In genomic region chr2:219402665-219403515, GRCh38 we compare ENCODE assay signal across 8 cellular contexts. TPM values are rescaled to one million over a fixed set of nuclear protein-coding genes. Genes with fewer than 3 reads are reported as not detected.
A peak's percentile ranks its signal among the peaks of the same experiment; 100 is the strongest.
DNase-seq lines count a peak whose midpoint lies in the region; ATAC-seq and TF ChIP-seq lines count a peak whose summit lies in the region.

No MANE protein-coding gene starts in this region.

- H3K9me3 ChIP-seq in endodermal cell (ENCODE audit: control insufficient read depth, low read length) = no peaks in the 10 kb centered on the region
- H3K9me3 ChIP-seq in mucosa of stomach (ENCODE audit: control insufficient read depth, low read length) = no peaks in the 10 kb centered on the region

- WGBS in endodermal cell (ENCODE audit: insufficient coverage in 1 of 2, insufficient read length in 1 of 2), 2 experiments = 14 to 21% methylated on average over 8 to 13 of the region's 15 CpGs

- H3K4me1 ChIP-seq in endodermal cell (ENCODE audit: control insufficient read depth, insufficient read depth, low read length) (peaks cover 28% of the 10 kb centered on the region), mucosa of stomach (ENCODE audit: control insufficient read depth, insufficient read depth, low read length) (peaks cover 30% of the 10 kb centered on the region)

- H3K4me3 Mint-ChIP-seq in endodermal cell = no peak overlapping the region

- H3K27me3 Mint-ChIP-seq in endodermal cell (ENCODE audit: insufficient read depth) = peaks cover 2% of the 10 kb centered on the region

- H3K4me3 ChIP-seq in AG10803 (ENCODE audit: low read length) (no peak overlapping the region), endodermal cell (ENCODE audit: low read length) (peak overlapping the region; percentile 8), mucosa of stomach (ENCODE audit: low read length) (no peak overlapping the region)

- H3K9ac ChIP-seq in endodermal cell (ENCODE audit: extremely low read depth, low read length, poor library complexity, severe bottlenecking) (no peak overlapping the region), mucosa of stomach (ENCODE audit: low read length) (peak overlapping the region; percentile 1)

- peaks cover 37% of the 10 kb centered on the region for H3K4me1 Mint-ChIP-seq in endodermal cell

- DNase-seq in AG10803 (ENCODE audit: low read depth) = peak; percentile 84
- DNase-seq in NK-92 (lab: John Stamatoyannopoulos, UW; ENCODE audit: unreplicated experiment) = peak; percentile 3
- peak; percentile 29 to 33 for DNase-seq in activated CD8-positive, alpha-beta memory T cell treated with anti-CD3 and anti-CD28 coated beads for 1 hour (ENCODE audit: extremely low read depth in 1 of 2, low read depth in 1 of 2)
- peak; percentile 93 for DNase-seq in endodermal cell
- DNase-seq in stimulated activated CD8-positive, alpha-beta memory T cell treated with anti-CD3 and anti-CD28 coated beads, Interleukin-7, amount 100 ng/mL, for 48 hours (ENCODE audit: extremely low read depth in 1 of 2, low read depth in 1 of 2) = peak; percentile 10 to 43

- H3K27ac Mint-ChIP-seq in endodermal cell = peak overlapping the region; percentile 20

- TF ChIP-seq CTCF in AG10803 (conservative IDR thresholded peaks at IDR 0.05; ENCODE audit: low read length) = peak; percentile 98
- peak; percentile 96 for TF ChIP-seq CTCF in endodermal cell (conservative IDR thresholded peaks at IDR 0.05)

- H3K27me3 ChIP-seq in endodermal cell (ENCODE audit: control insufficient read depth, insufficient read depth, low read length, poor library complexity, severe bottlenecking) (no peaks in the 10 kb centered on the region), mucosa of stomach (ENCODE audit: control insufficient read depth, insufficient read depth, low read length) (no peaks in the 10 kb centered on the region)

- ATAC-seq in GM18868 (IDR thresholded peaks at IDR 0.05; ENCODE audit: unreplicated experiment) (peak; percentile 87), HG03571 (IDR thresholded peaks at IDR 0.05; ENCODE audit: unreplicated experiment) (peak; percentile 84)

- H3K36me3 ChIP-seq in endodermal cell (ENCODE audit: control insufficient read depth, insufficient read depth, low read length) (no peaks in the 10 kb centered on the region), mucosa of stomach (ENCODE audit: control insufficient read depth, insufficient read depth, low read length) (no peaks in the 10 kb centered on the region)

- H3K36me3 Mint-ChIP-seq in endodermal cell (ENCODE audit: low read depth) = no peaks in the 10 kb centered on the region

- no peaks in the 10 kb centered on the region for H3K9me3 Mint-ChIP-seq in endodermal cell

- no peak overlapping the region for H3K27ac ChIP-seq in endodermal cell (ENCODE audit: low read depth, low read length)

RNA-seq across cellular contexts. Expression of gene DNPEP, which starts 15.2 kb away (rescaled TPM):
- total RNA-seq in endodermal cell = 10 to 100 TPM; 54.6 to 76.1 TPM
- polyA plus RNA-seq in endodermal cell (2013, experiment 1 of 2) = 48.9 TPM
- polyA plus RNA-seq in endodermal cell (2013, experiment 2 of 2) = 41.6 TPM

RNA-seq across cellular contexts. Expression of gene DES, which starts 15.3 kb away (rescaled TPM):
- total RNA-seq in endodermal cell = 1 to 10 TPM; 1.1 to 3.5 TPM
- 0.96 TPM for polyA plus RNA-seq in endodermal cell (2013, experiment 1 of 2)
- 0.99 TPM for polyA plus RNA-seq in endodermal cell (2013, experiment 2 of 2)

RNA-seq across cellular contexts. Expression of gene SPEG, which starts 31.8 kb away (rescaled TPM):
- 10 to 100 TPM; 23.1 to 29.8 TPM for total RNA-seq in endodermal cell
- 42.6 TPM for polyA plus RNA-seq in endodermal cell (2013, experiment 1 of 2)
- polyA plus RNA-seq in endodermal cell (2013, experiment 2 of 2) = 38.8 TPM

Comparison
In these comparisons a context has a peak if more than half of its experiments do, and no peak if none do; other contexts are left out.
1. DNase-seq: peak in every context shown above with its lines; median percentile 93 in endodermal cell; 84 in AG10803; 31 in activated CD8-positive, alpha-beta memory T cell treated with anti-CD3 and anti-CD28 coated beads for 1 hour; 26 in stimulated activated CD8-positive, alpha-beta memory T cell treated with anti-CD3 and anti-CD28 coated beads, Interleukin-7, amount 100 ng/mL, for 48 hours; 3 in NK-92.